ENCODE assay signal across 27 cellular contexts in genomic region chr7:66970310-66970709, GRCh38. TPM values are rescaled to one million over a fixed set of nuclear protein-coding genes. Genes with fewer than 3 reads are reported as not detected.
A peak's percentile ranks its signal among the peaks of the same experiment; 100 is the strongest.
DNase-seq lines count a peak whose midpoint lies in the region; ATAC-seq, FAIRE-seq and TF ChIP-seq lines count a peak whose summit lies in the region.
"Had no signal": no experiment of that assay in that cellular context is flagged by ENCODE, and none has a peak within 500 bp of the region (broad histone marks: within the 10 kb centered on the region; RNA-seq: fewer than 3 reads in every experiment).

No MANE protein-coding gene starts in this region.

- SMC1A ChIA-PET in GM12878 (lab: Charles Lee; ENCODE audit: uncharacterized antibody, unreplicated experiment): no interaction called here

- H2AFZ ChIP-seq in Loucy (ENCODE audit: low read length) (peak overlapping the region; percentile 41; the same call in 1 of the 2 replicates), GM12878 (ENCODE audit: control insufficient read depth, low read depth, low read length) (no peak overlapping the region)
- H2AFZ ChIP-seq: hepatocyte had no signal

- TF ChIP-seq EP300 in GM12878 (IDR thresholded peaks at IDR 0.05; ENCODE audit: borderline replicate concordance in 1 of 2, control insufficient read depth in 1 of 2, low read depth in 2 of 2, low read length in 2 of 2): no peak

- intact Hi-C loops in GM12878 (cut with micrococcal nuclease; ENCODE audit: unreplicated experiment): no loop called here
- intact Hi-C loops in upper lobe of right lung (cut with DNase I): no loop called here
- intact Hi-C loops in uterus (cut with DNase I; ENCODE audit: low total_unique reads): no loop called here

- TF ChIP-seq CTCF in Loucy (conservative IDR thresholded peaks at IDR 0.05; ENCODE audit: low read length): no peak
- TF ChIP-seq CTCF in GM12878 (IDR thresholded peaks at IDR 0.05 in 2 of 3, conservative IDR thresholded peaks at IDR 0.05 in 1 of 3; ENCODE audit: control insufficient read depth in 2 of 3, extremely low read depth in 1 of 3, insufficient read depth in 1 of 3, low read depth in 3 of 3, low read length in 3 of 3): no peak
- TF ChIP-seq CTCF in upper lobe of right lung (IDR thresholded peaks at IDR 0.05): no peak
- no peak for TF ChIP-seq CTCF in uterus (IDR thresholded peaks at IDR 0.05)

- H3F3A ChIP-seq in Loucy (ENCODE audit: low read depth): no peaks in the 10 kb centered on the region

- no peak overlapping the region for H3K9ac ChIP-seq in Loucy (ENCODE audit: low read depth, low read length, poor library complexity, severe bottlenecking)
- H3K9ac ChIP-seq in GM12878 (ENCODE audit: control insufficient read depth, insufficient read depth, low read length): no peak overlapping the region

- H3K27ac ChIP-seq in GM12878 (ENCODE audit: control insufficient read depth, insufficient read depth) (no peak overlapping the region), upper lobe of right lung (no peak overlapping the region), uterus (no peak overlapping the region)
- H3K27ac ChIP-seq: C4-2B, gastroesophageal sphincter, hepatocyte, thyroid gland had no signal

- H3K9me2 ChIP-seq in Loucy (replicated peaks; ENCODE audit: low read depth, low read length): no peaks in the 10 kb centered on the region

- no peak for TF ChIP-seq POLR2A in GM12878 (IDR thresholded peaks at IDR 0.05; ENCODE audit: low read depth, low read length)
- TF ChIP-seq POLR2A in uterus (IDR thresholded peaks at IDR 0.05): no peak

- in situ Hi-C loops in GM12878 (cut with MboI): no loop called here

- no peak for TF ChIP-seq RAD21 in GM12878 (IDR thresholded peaks at IDR 0.05; ENCODE audit: insufficient read depth, low read depth, low read length)

- H3K4me2 ChIP-seq in Loucy (ENCODE audit: low read depth, low read length, poor library complexity, severe bottlenecking) (no peak overlapping the region), GM12878 (ENCODE audit: control insufficient read depth, insufficient read depth) (no peak overlapping the region)
- H3K4me2 ChIP-seq: hepatocyte had no signal

- CTCF ChIA-PET in GM12878 (lab: Yijun Ruan, JAX): no interaction called here

- H3K27me3 ChIP-seq in Loucy (ENCODE audit: insufficient read depth, low read length, poor library complexity, severe bottlenecking): no peaks in the 10 kb centered on the region
- no peaks in the 10 kb centered on the region for H3K27me3 ChIP-seq in GM12878 (replicated peaks in 1 of 2; ENCODE audit: control insufficient read depth in 2 of 2, insufficient read depth in 2 of 2, low read length in 1 of 2)
- no peaks in the 10 kb centered on the region for H3K27me3 ChIP-seq in upper lobe of right lung
- H3K27me3 ChIP-seq in uterus: no peaks in the 10 kb centered on the region
- H3K27me3 ChIP-seq: gastroesophageal sphincter, hepatocyte, MG63, thyroid gland had no signal

- H4K20me1 ChIP-seq in Loucy (ENCODE audit: insufficient read depth, low read length, poor library complexity, severe bottlenecking): no peaks in the 10 kb centered on the region
- H4K20me1 ChIP-seq in GM12878 (ENCODE audit: control insufficient read depth, insufficient read depth): no peaks in the 10 kb centered on the region

- no TSS peak for BruUV-seq in GM12878 (replicated peaks; lab: Mats Ljungman, UMichigan)

- DNase-seq in GM12878 (ENCODE audit: low read depth, low spot score): no peak
- peak; percentile 65 for DNase-seq in mesenteric fat pad (ENCODE audit: low spot score)
- DNase-seq in upper lobe of right lung: peak; percentile 31
- DNase-seq in stimulated activated CD8-positive, alpha-beta memory T cell treated with anti-CD3 and anti-CD28 coated beads, Interleukin-4, amount 100 ng/mL, for 48 hours: no peak
- no peak for DNase-seq in uterus
- DNase-seq: activated CD4-positive, alpha-beta T cell treated with anti-CD3 and anti-CD28 coated beads for 36 hours; immature natural killer cell; KG1; left cardiac atrium; MG63; NCI-H1417; NCI-H2029; NCI-H524 treated with DMSO at 0.1 percent for 48 hours; retina; Right ventricle myocardium superior; stimulated activated CD4-positive, alpha-beta T cell treated with anti-CD3 and anti-CD28 coated beads, Interleukin-2, amount 100 ng/mL, for 24 hours; stimulated activated naive CD8-positive, alpha-beta T cell treated with anti-CD3 and anti-CD28 coated beads, Interleukin-15, amount 100 ng/mL, for 72 hours; thyroid gland had no signal

- H3K79me2 ChIP-seq in Loucy (ENCODE audit: insufficient read depth, low read length): no peaks in the 10 kb centered on the region
- H3K79me2 ChIP-seq in GM12878 (ENCODE audit: control insufficient read depth, insufficient read depth, low read length): no peaks in the 10 kb centered on the region
- H3K79me2 ChIP-seq: hepatocyte had no signal

- H3K4me3 ChIP-seq in Loucy (ENCODE audit: low read length, poor library complexity, severe bottlenecking): no peak overlapping the region
- no peak overlapping the region for H3K4me3 ChIP-seq in GM12878
- no peak overlapping the region for H3K4me3 ChIP-seq in upper lobe of right lung
- H3K4me3 ChIP-seq in uterus: no peak overlapping the region
- H3K4me3 ChIP-seq: gastroesophageal sphincter, hepatocyte, MG63, thyroid gland had no signal

- RAD21 ChIA-PET in GM12878 (lab: Charles Lee; ENCODE audit: unreplicated experiment): no interaction called here

- H3K36me3 ChIP-seq in Loucy (ENCODE audit: insufficient read depth, low read length) (no peaks in the 10 kb centered on the region), GM12878 (ENCODE audit: control insufficient read depth in 2 of 2, insufficient read depth in 2 of 2, low read length in 1 of 2) (no peaks in the 10 kb centered on the region), upper lobe of right lung (no peaks in the 10 kb centered on the region), uterus (no peaks in the 10 kb centered on the region)
- H3K36me3 ChIP-seq: gastroesophageal sphincter, MG63, thyroid gland had no signal

- no peaks in the 10 kb centered on the region for H3K4me1 ChIP-seq in Loucy (ENCODE audit: insufficient read depth, low read length, poor library complexity, severe bottlenecking)
- no peaks in the 10 kb centered on the region for H3K4me1 ChIP-seq in GM12878 (ENCODE audit: control insufficient read depth, insufficient read depth, low read length)
- no peaks in the 10 kb centered on the region for H3K4me1 ChIP-seq in upper lobe of right lung
- H3K4me1 ChIP-seq in uterus: no peaks in the 10 kb centered on the region
- H3K4me1 ChIP-seq: gastroesophageal sphincter, thyroid gland had no signal

- FAIRE-seq in GM12878 (lab: Jason Lieb, UNC): no peak
- FAIRE-seq: endothelial cell of umbilical vein, HTR-8/SVneo had no signal

- H3K9me3 ChIP-seq in Loucy (ENCODE audit: insufficient read depth, low read depth, low read length) (no peaks in the 10 kb centered on the region), GM12878 (replicated peaks; ENCODE audit: control insufficient read depth, insufficient read depth, low read length) (no peaks in the 10 kb centered on the region), upper lobe of right lung (no peaks in the 10 kb centered on the region), uterus (no peaks in the 10 kb centered on the region)
- H3K9me3 ChIP-seq: gastroesophageal sphincter, MG63, thyroid gland had no signal

- 50% methylated on average over 5 of the region's 5 CpGs for WGBS in GM12878 (ENCODE audit: insufficient coverage, insufficient replicate concordance, low lambda C conversion rate, missing lambda C conversion rate)

- ATAC-seq in GM12878 (peak; percentile 53), upper lobe of right lung (no peak), HG03108 (IDR thresholded peaks at IDR 0.05; ENCODE audit: unreplicated experiment) (no peak)
- ATAC-seq: activated CD4-positive, alpha-beta T cell treated with anti-CD3 and anti-CD28 coated beads for 36 hours; activated naive CD4-positive, alpha-beta T cell treated with anti-CD3 and anti-CD28 coated beads, Interleukin-2, amount 50 U/mL, for 72 hours; activated T-helper 17 cell treated with anti-CD3 and anti-CD28 coated beads, Interleukin-2, amount 50 U/mL, for 72 hours; gastroesophageal sphincter; left cardiac atrium; stimulated activated naive CD8-positive, alpha-beta T cell treated with anti-CD3 and anti-CD28 coated beads, Interleukin-15, amount 100 ng/mL, for 72 hours had no signal

- POLR2A ChIA-PET in GM12878 (lab: Charles Lee): no interaction called here

RNA-seq across cellular contexts. Expression of gene SBDS, which starts 25.1 kb away (rescaled TPM):
- 5.2 and 9.0 TPM in 2 replicates for total RNA-seq in GM12878 (2013; cell fraction: nucleolus; rRNA removed)
- total RNA-seq in GM12878 (2014; rRNA removed) (28.7 and 33.1 TPM in 2 replicates), GM12878 (2014; rRNA removed; fragmentation: Illumina TruSeq; extraction: Trizol) (33.2 and 35.4 TPM in 2 replicates), GM12878 (2021) (29.4 and 31.2 TPM in 2 replicates), mesenteric fat pad (189 TPM), upper lobe of right lung (129 TPM), uterus (100 to 1,000 TPM in 2 of 4 donors, 10 to 100 TPM in 2; 57.1 to 134 (median 94.8) TPM)
- 19.8 TPM for polyA plus RNA-seq in GM12878 (2011; ENCODE audit: low read depth)
- polyA plus RNA-seq in GM12878 (2011; rRNA removed) (31.0 and 52.0 TPM in 2 replicates), GM12878 (2014; fragmentation: Illumina TruSeq; extraction: Trizol) (46.6 and 61.2 TPM in 2 replicates), GM12878 (2014; fragmentation: Nextera tagmentation; extraction: Ambion mirVana) (10 to 100 TPM; 22.4 to 34.3 TPM), GM12878 (2014; rRNA removed) (26.7 and 30.9 TPM in 2 replicates), GM12878 (2016; fragmentation: Nextera tagmentation; extraction: Ambion mirVana) (10 to 100 TPM; 60.1 to 63.0 TPM)
- polyA plus RNA-seq in GM12878 (2011; cell fraction: cytosol; rRNA removed): 10.0 and 13.9 TPM in 2 replicates
- 9.9 and 13.1 TPM in 2 replicates for polyA plus RNA-seq in GM12878 (2011; cell fraction: nucleus; rRNA removed)
- 25.1 and 25.9 TPM in 2 replicates for polyA plus RNA-seq in GM12878 (2012)
- 6.9 and 14.0 TPM in 2 replicates for polyA minus RNA-seq in GM12878 (2011; rRNA and poly(A)+ RNA removed)
- 11.2 and 12.4 TPM in 2 replicates for polyA minus RNA-seq in GM12878 (2011; cell fraction: cytosol; rRNA and poly(A)+ RNA removed)
- 5.4 and 11.7 TPM in 2 replicates for polyA minus RNA-seq in GM12878 (2011; cell fraction: nucleus; rRNA and poly(A)+ RNA removed)

RNA-seq across cellular contexts. Expression of gene TYW1, which starts 26.3 kb away (rescaled TPM):
- 68.4 and 80.7 TPM in 2 replicates for total RNA-seq in GM12878 (2013; cell fraction: nucleolus; rRNA removed)
- total RNA-seq in GM12878 (2014; rRNA removed) (18.2 and 19.6 TPM in 2 replicates), GM12878 (2014; rRNA removed; fragmentation: Illumina TruSeq; extraction: Trizol) (20.9 and 23.7 TPM in 2 replicates), GM12878 (2021) (18.7 and 18.9 TPM in 2 replicates), mesenteric fat pad (18.9 TPM), upper lobe of right lung (20.0 TPM), uterus (10 to 100 TPM; 28.1 to 57.9 (median 36.4) TPM)
- 7.5 TPM for polyA plus RNA-seq in GM12878 (2011; ENCODE audit: low read depth)
- polyA plus RNA-seq in GM12878 (2011; rRNA removed) (16.9 and 19.3 TPM in 2 replicates), GM12878 (2014; fragmentation: Illumina TruSeq; extraction: Trizol) (21.6 and 21.9 TPM in 2 replicates), GM12878 (2014; fragmentation: Nextera tagmentation; extraction: Ambion mirVana) (10 to 100 TPM; 11.3 to 17.4 TPM), GM12878 (2014; rRNA removed) (13.7 and 15.3 TPM in 2 replicates), GM12878 (2016; fragmentation: Nextera tagmentation; extraction: Ambion mirVana) (10 to 100 TPM; 26.5 to 29.0 TPM)
- 11.9 and 12.1 TPM in 2 replicates for polyA plus RNA-seq in GM12878 (2011; cell fraction: cytosol; rRNA removed)
- polyA plus RNA-seq in GM12878 (2011; cell fraction: nucleus; rRNA removed): 9.4 and 10.9 TPM in 2 replicates
- polyA plus RNA-seq in GM12878 (2012): 9.2 and 10.2 TPM in 2 replicates
- 27.8 and 29.3 TPM in 2 replicates for polyA minus RNA-seq in GM12878 (2011; rRNA and poly(A)+ RNA removed)
- 5.5 and 7.2 TPM in 2 replicates for polyA minus RNA-seq in GM12878 (2011; cell fraction: cytosol; rRNA and poly(A)+ RNA removed)
- 15.5 and 15.9 TPM in 2 replicates for polyA minus RNA-seq in GM12878 (2011; cell fraction: nucleus; rRNA and poly(A)+ RNA removed)

RNA-seq across cellular contexts. Expression of gene TMEM248, which starts 49.3 kb away (rescaled TPM):
- total RNA-seq in GM12878 (2013; cell fraction: nucleolus; rRNA removed): 110 and 138 TPM in 2 replicates
- total RNA-seq in GM12878 (2014; rRNA removed) (60.8 and 63.7 TPM in 2 replicates), GM12878 (2014; rRNA removed; fragmentation: Illumina TruSeq; extraction: Trizol) (43.5 and 45.3 TPM in 2 replicates), GM12878 (2021) (70.0 and 74.3 TPM in 2 replicates), mesenteric fat pad (84.8 TPM), upper lobe of right lung (114 TPM), uterus (100 to 1,000 TPM in 1 of 4 donors, 10 to 100 TPM in 3; 68.5 to 113 (median 83.4) TPM)
- 23.8 TPM for polyA plus RNA-seq in GM12878 (2011; ENCODE audit: low read depth)
- polyA plus RNA-seq in GM12878 (2011; rRNA removed) (49.8 and 93.5 TPM in 2 replicates), GM12878 (2014; fragmentation: Illumina TruSeq; extraction: Trizol) (39.0 and 81.5 TPM in 2 replicates), GM12878 (2014; fragmentation: Nextera tagmentation; extraction: Ambion mirVana) (10 to 100 TPM in 1 of 2 experiments, 1 to 10 TPM in 1; 6.3 to 10.5 TPM), GM12878 (2014; rRNA removed) (58.4 and 69.0 TPM in 2 replicates), GM12878 (2016; fragmentation: Nextera tagmentation; extraction: Ambion mirVana) (10 to 100 TPM; 17.4 to 84.9 TPM)
- polyA plus RNA-seq in GM12878 (2011; cell fraction: cytosol; rRNA removed): 136 and 180 TPM in 2 replicates
- 97.3 and 107 TPM in 2 replicates for polyA plus RNA-seq in GM12878 (2011; cell fraction: nucleus; rRNA removed)
- polyA plus RNA-seq in GM12878 (2012): 39.5 and 41.8 TPM in 2 replicates
- polyA minus RNA-seq in GM12878 (2011; rRNA and poly(A)+ RNA removed): 157 TPM in 2 replicates
- 40.6 and 52.5 TPM in 2 replicates for polyA minus RNA-seq in GM12878 (2011; cell fraction: cytosol; rRNA and poly(A)+ RNA removed)
- 20.9 and 30.4 TPM in 2 replicates for polyA minus RNA-seq in GM12878 (2011; cell fraction: nucleus; rRNA and poly(A)+ RNA removed)

Comparison
In these comparisons a context has a peak if more than half of its experiments do, and no peak if none do; other contexts are left out.
1. DNase-seq: peak in mesenteric fat pad (single experiment) and upper lobe of right lung (single experiment); none in GM12878 (single experiment), stimulated activated CD8-positive, alpha-beta memory T cell treated with anti-CD3 and anti-CD28 coated beads, Interleukin-4, amount 100 ng/mL, for 48 hours (single experiment) and uterus (0 of 2).